In the genomic region with DNA sequence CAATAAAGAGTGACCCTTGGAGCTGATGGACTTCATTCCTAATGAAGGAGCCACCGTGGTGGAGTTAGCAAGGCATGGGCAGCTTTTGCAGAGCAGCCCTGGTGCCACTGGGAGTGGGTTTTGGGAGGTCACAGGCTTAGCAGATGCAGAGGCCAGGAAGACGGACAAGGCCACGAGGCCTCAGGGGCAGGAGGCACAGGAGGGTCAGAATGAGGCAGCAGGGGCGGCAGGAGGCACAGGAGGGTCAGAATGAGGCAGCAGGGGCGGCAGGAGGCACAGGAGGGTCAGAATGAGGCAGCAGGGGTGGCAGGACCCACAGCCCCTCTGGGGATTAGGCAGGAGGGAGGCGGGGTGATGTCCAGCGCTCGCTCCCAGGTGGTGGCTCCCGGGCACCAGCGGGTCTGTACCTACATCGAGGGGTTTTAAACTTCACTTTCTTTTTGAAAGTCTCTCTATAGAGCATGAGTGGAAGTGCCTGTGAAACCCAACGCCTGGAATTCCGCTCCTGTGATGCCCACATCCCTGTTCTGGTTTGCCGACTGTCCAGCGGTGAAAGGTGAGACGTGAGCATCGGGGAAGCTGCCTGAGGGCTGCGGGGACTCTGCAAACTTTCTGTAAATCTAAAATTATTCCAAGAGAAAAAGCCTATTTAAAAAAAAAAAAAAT, we compare ENCODE assay signal across 25 cellular contexts.
DNase-seq lines count a peak whose midpoint lies in the region; ATAC-seq and TF ChIP-seq lines count a peak whose summit lies in the region.
"Had no signal": no experiment of that assay in that cellular context is flagged by ENCODE, and none has a peak within 500 bp of the region (broad histone marks: within the 10 kb centered on the region; RNA-seq: fewer than 3 reads in every experiment).

No MANE protein-coding gene starts in this region.

- ATAC-seq in right cardiac atrium, result no peak
- ATAC-seq in left cardiac atrium, result no peak
- ATAC-seq in upper lobe of right lung, result no peak
- ATAC-seq: foreskin keratinocyte had no signal

- H3K9ac ChIP-seq in colonic mucosa (ENCODE audit: low read depth in 2 of 2, low read length in 2 of 2), result no peak overlapping the region

- peak; percentile 1 to 9 (median 4) for DNase-seq in right cardiac atrium
- DNase-seq in left cardiac atrium, result no peak
- DNase-seq in colonic mucosa, result peak; percentile 7
- peak; percentile 53 for DNase-seq in osteoblast (ENCODE audit: insufficient read length, low spot score, missing footprints)
- peak; percentile 53 for DNase-seq in upper lobe of right lung
- no peak for DNase-seq in foreskin melanocyte
- DNase-seq in kidney tubule cell (ENCODE audit: low spot score), result no peak
- DNase-seq in nucleus accumbens (lab: John Stamatoyannopoulos, UW), result no peak
- DNase-seq: activated CD4-positive, alpha-beta T cell treated with anti-CD3 and anti-CD28 coated beads, Interleukin-2, amount 50 U/mL, for 48 hours; activated gamma-delta T cell; activated T-cell treated with anti-CD3 and anti-CD28 coated beads for 4 hours; effector memory CD4-positive, alpha-beta T cell; EL; foreskin keratinocyte; immature natural killer cell; NCI-H1092; NCI-H2081 treated with DMSO at 0.1 percent for 48 hours; NCI-H345; NCI-H774; psoas muscle; small intestine; WERI-Rb-1 had no signal

- no peaks in the 10 kb centered on the region for H4K20me1 ChIP-seq in osteoblast (ENCODE audit: insufficient read depth, low read length)

- H3K4me1 ChIP-seq in right cardiac atrium (ENCODE audit: control insufficient read depth, insufficient read depth, low read length) (no peaks in the 10 kb centered on the region), colonic mucosa (no peaks in the 10 kb centered on the region), osteoblast (ENCODE audit: insufficient read depth, low read length) (no peaks in the 10 kb centered on the region), upper lobe of right lung (no peaks in the 10 kb centered on the region)
- H3K4me1 ChIP-seq: foreskin keratinocyte, psoas muscle had no signal

- intact Hi-C loops in right cardiac atrium (cut with DNase I), result loop anchor here in 3 of 4 donors (5.0 to 10.0 kb wide), 4 partner anchors 61 to 731 kb away; no protein-coding TSS in a partner anchor
- intact Hi-C loops in left cardiac atrium (cut with DNase I), result loop anchor here (2.0 to 5.0 kb wide), 2 partner anchors 259 to 729 kb away; no protein-coding TSS in a partner anchor
- intact Hi-C loops in colonic mucosa (cut with DNase I), result loop anchor here (5.0 kb wide), 1 partner anchor 259 kb away; no protein-coding TSS in a partner anchor
- intact Hi-C loops in upper lobe of right lung (cut with DNase I), result no loop called here

- H3K4me2 ChIP-seq in osteoblast (ENCODE audit: insufficient read depth, low read length), result no peak overlapping the region
- H3K4me2 ChIP-seq: hepatocyte had no signal

- H3K36me3 ChIP-seq in colonic mucosa (no peaks in the 10 kb centered on the region), osteoblast (ENCODE audit: insufficient read depth, low read length) (no peaks in the 10 kb centered on the region), upper lobe of right lung (no peaks in the 10 kb centered on the region)
- H3K36me3 ChIP-seq: WERI-Rb-1 had no signal

- no peaks in the 10 kb centered on the region for H3K9me3 ChIP-seq in right cardiac atrium (ENCODE audit: control insufficient read depth, low read length)
- no peaks in the 10 kb centered on the region for H3K9me3 ChIP-seq in colonic mucosa
- H3K9me3 ChIP-seq in osteoblast (ENCODE audit: low read depth, low read length), result no peaks in the 10 kb centered on the region
- H3K9me3 ChIP-seq in upper lobe of right lung, result no peaks in the 10 kb centered on the region
- H3K9me3 ChIP-seq: body of pancreas, psoas muscle had no signal

- no peaks in the 10 kb centered on the region for H3K79me2 ChIP-seq in osteoblast (ENCODE audit: insufficient read depth, low read length)
- H3K79me2 ChIP-seq: hepatocyte had no signal

- TF ChIP-seq CTCF in colonic mucosa (IDR thresholded peaks at IDR 0.05) (no peak), osteoblast (IDR thresholded peaks at IDR 0.05; ENCODE audit: extremely low read depth, low read depth, low read length) (no peak), upper lobe of right lung (IDR thresholded peaks at IDR 0.05) (no peak)

- H3K27ac ChIP-seq in right cardiac atrium (ENCODE audit: low read length) (no peak overlapping the region), colonic mucosa (no peak overlapping the region), osteoblast (ENCODE audit: low read depth, low read length) (no peak overlapping the region), upper lobe of right lung (no peak overlapping the region)
- H3K27ac ChIP-seq: body of pancreas, foreskin keratinocyte, hepatocyte, psoas muscle, WERI-Rb-1 had no signal

- H3K27me3 ChIP-seq in right cardiac atrium (ENCODE audit: control insufficient read depth, insufficient read depth), result no peaks in the 10 kb centered on the region
- H3K27me3 ChIP-seq in colonic mucosa, result no peaks in the 10 kb centered on the region
- no peaks in the 10 kb centered on the region for H3K27me3 ChIP-seq in osteoblast (ENCODE audit: insufficient read depth, low read length)
- peaks cover 40% of the 10 kb centered on the region for H3K27me3 ChIP-seq in upper lobe of right lung
- H3K27me3 ChIP-seq: foreskin keratinocyte had no signal

- 75% methylated on average over 18 of the region's 18 CpGs for WGBS in right cardiac atrium

- no peak overlapping the region for H3K4me3 ChIP-seq in right cardiac atrium (ENCODE audit: low read length)
- H3K4me3 ChIP-seq in colonic mucosa, result no peak overlapping the region
- no peak overlapping the region for H3K4me3 ChIP-seq in osteoblast (ENCODE audit: insufficient read depth, low read length)
- no peak overlapping the region for H3K4me3 ChIP-seq in upper lobe of right lung
- H3K4me3 ChIP-seq: body of pancreas, hepatocyte, lung, psoas muscle had no signal

- H2AFZ ChIP-seq in osteoblast (ENCODE audit: low read length), result no peak overlapping the region
- H2AFZ ChIP-seq: hepatocyte had no signal

Comparison
In these comparisons a context has a peak if more than half of its experiments do, and no peak if none do; other contexts are left out.
1. DNase-seq: peak in right cardiac atrium (3 of 3), colonic mucosa (single experiment), osteoblast (single experiment) and upper lobe of right lung (single experiment); none in left cardiac atrium (single experiment), foreskin melanocyte (single experiment), kidney tubule cell (single experiment) and nucleus accumbens (0 of 56).